ENCODE assay signal across 28 cellular contexts in the genomic region with DNA sequence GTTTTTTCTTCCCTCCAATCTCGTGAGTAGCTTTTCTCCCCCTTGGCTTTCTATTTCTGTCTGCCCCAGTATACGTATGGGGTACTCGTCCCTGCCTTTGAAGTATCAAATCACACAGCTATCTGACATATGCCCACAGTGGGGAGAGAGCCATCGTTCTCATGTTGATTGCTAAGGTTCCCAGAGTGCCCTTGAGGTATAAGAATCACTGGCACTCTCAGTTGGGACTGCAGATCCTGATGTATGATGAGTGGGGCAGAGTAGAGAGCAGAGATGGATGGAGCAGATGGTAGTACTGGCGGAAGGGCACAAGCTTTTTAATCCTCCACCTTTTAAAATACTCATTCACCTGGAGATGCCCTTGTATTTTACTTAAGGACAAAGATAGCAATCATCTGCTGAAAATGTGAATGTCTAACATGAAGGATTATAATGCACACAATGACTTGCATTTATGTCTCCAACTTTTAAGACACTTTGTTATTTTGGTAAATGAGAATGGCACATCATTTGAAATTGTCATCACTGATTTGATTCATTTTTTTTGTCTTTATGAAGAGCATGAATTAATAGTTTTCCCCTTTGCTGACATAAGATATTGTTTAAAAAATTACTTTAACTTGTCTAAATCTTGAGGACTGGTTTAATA.
DNase-seq lines count a peak whose midpoint lies in the region; ATAC-seq, FAIRE-seq and TF ChIP-seq lines count a peak whose summit lies in the region.
"Had no signal": no experiment of that assay in that cellular context is flagged by ENCODE, and none has a peak within 500 bp of the region (broad histone marks: within the 10 kb centered on the region; RNA-seq: fewer than 3 reads in every experiment).

No MANE protein-coding gene starts in this region.

- TF ChIP-seq EP300 in HepG2 (IDR thresholded peaks at IDR 0.05; ENCODE audit: low read depth in 2 of 2, low read length in 2 of 2) (no peak), HepG2 (CRISPR knock-in tag; IDR thresholded peaks at IDR 0.05; ENCODE audit: borderline replicate concordance) (no peak)

- H3K27me3 ChIP-seq in HepG2 (ENCODE audit: control insufficient read depth in 1 of 2, insufficient read depth in 2 of 2, low read length in 2 of 2), result no peaks in the 10 kb centered on the region
- no peaks in the 10 kb centered on the region for H3K27me3 ChIP-seq in right lobe of liver
- no peaks in the 10 kb centered on the region for H3K27me3 ChIP-seq in ascending aorta
- H3K27me3 ChIP-seq in gastrocnemius medialis, result no peaks in the 10 kb centered on the region
- H3K27me3 ChIP-seq: BLaER1 treated with 17β-estradiol and CSF1 and Interleukin-3, amounts not matched to agents 10 nM and 100 nM had no signal

- CTCF ChIA-PET in HepG2 (lab: Yijun Ruan, JAX; ENCODE audit: low intra/inter-chr PET ratio, low total read pairs), result no interaction called here

- H3K36me3 ChIP-seq in HepG2 (replicated peaks in 1 of 2; ENCODE audit: control insufficient read depth in 1 of 2, insufficient read depth in 2 of 2, low read length in 2 of 2) (peaks cover 0 to 1% of the 10 kb centered on the region in 2 experiments; a peak in 1 of 5 replicates), right lobe of liver (no peaks in the 10 kb centered on the region), ascending aorta (no peaks in the 10 kb centered on the region), gastrocnemius medialis (no peaks in the 10 kb centered on the region)
- H3K36me3 ChIP-seq: BLaER1 treated with 17β-estradiol and CSF1 and Interleukin-3, amounts not matched to agents 10 nM and 100 nM had no signal

- no peak overlapping the region for H3K4me2 ChIP-seq in HepG2 (ENCODE audit: low read depth, low read length)
- H3K4me2 ChIP-seq: BLaER1 treated with 17β-estradiol and CSF1 and Interleukin-3, amounts not matched to agents 10 nM and 100 nM; SK-N-SH had no signal

- in situ Hi-C loops in HepG2 (cut with HindIII; ENCODE audit: extremely low pct_ligation_motif_present, low pct_unique_long_range_greater_than_20kb) (no loop called here), gastrocnemius medialis (cut with MboI; ENCODE audit: low sequenced_read_pairs in 4 of 4) (loop anchor here in 1 of 4 donors (10.0 kb wide), 1 partner anchor 60 kb away; no protein-coding TSS in a partner anchor), G401 (cut with HindIII; ENCODE audit: low sequenced_read_pairs) (no loop called here)

- no peaks in the 10 kb centered on the region for H3K9me3 ChIP-seq in HepG2 (ENCODE audit: low read length)
- H3K9me3 ChIP-seq in right lobe of liver, result no peaks in the 10 kb centered on the region
- no peaks in the 10 kb centered on the region for H3K9me3 ChIP-seq in ascending aorta
- H3K9me3 ChIP-seq in gastrocnemius medialis, result no peaks in the 10 kb centered on the region
- H3K9me3 ChIP-seq: BLaER1 treated with 17β-estradiol and CSF1 and Interleukin-3, amounts not matched to agents 10 nM and 100 nM; Caco-2; SK-N-SH had no signal

- H3K4me3 ChIP-seq in HepG2 (replicated peaks in 1 of 3; ENCODE audit: insufficient read depth in 1 of 3, low read depth in 2 of 3, low read length in 3 of 3) (no peak overlapping the region), right lobe of liver (no peak overlapping the region), ascending aorta (no peak overlapping the region), gastrocnemius medialis (no peak overlapping the region)
- H3K4me3 ChIP-seq: BLaER1 treated with 17β-estradiol and CSF1 and Interleukin-3, amounts not matched to agents 10 nM and 100 nM; GM12878 had no signal

- no peak for TF ChIP-seq RAD21 in HepG2 (CRISPR knock-in tag; IDR thresholded peaks at IDR 0.05)

- peak; percentile 4 for FAIRE-seq in HepG2 (lab: Jason Lieb, UNC)
- FAIRE-seq: A204.1, GM12878, H1 had no signal

- TF ChIP-seq POLR2A in HepG2 (IDR thresholded peaks at IDR 0.05; ENCODE audit: insufficient read depth in 1 of 2, low read depth in 2 of 2, low read length in 2 of 2) (no peak), right lobe of liver (IDR thresholded peaks at IDR 0.05) (no peak), gastrocnemius medialis (IDR thresholded peaks at IDR 0.05) (no peak)

- no peak overlapping the region for H3K9ac ChIP-seq in HepG2 (ENCODE audit: insufficient read depth, low read depth, low read length)
- H3K9ac ChIP-seq: SK-N-SH had no signal

- no peak overlapping the region for H3K27ac ChIP-seq in HepG2 (ENCODE audit: extremely low read length, insufficient read depth, low read length)
- no peak overlapping the region for H3K27ac ChIP-seq in right lobe of liver
- H3K27ac ChIP-seq in ascending aorta, result peak overlapping the region; percentile 66 to 87
- peak overlapping the region; percentile 47 to 65 (median 56) for H3K27ac ChIP-seq in gastrocnemius medialis

- H3K4me1 ChIP-seq in HepG2 (ENCODE audit: insufficient read depth, low read length), result no peaks in the 10 kb centered on the region
- peaks cover 0 to 10% (median 3%) of the 10 kb centered on the region in 4 donors for H3K4me1 ChIP-seq in right lobe of liver
- peaks cover 0 to 38% of the 10 kb centered on the region in 2 donors for H3K4me1 ChIP-seq in ascending aorta
- H3K4me1 ChIP-seq in gastrocnemius medialis, result peaks cover 15 to 25% of the 10 kb centered on the region in 2 donors
- H3K4me1 ChIP-seq: BLaER1 treated with 17β-estradiol and CSF1 and Interleukin-3, amounts not matched to agents 10 nM and 100 nM had no signal

- TF ChIP-seq CTCF in HepG2 (CRISPR knock-in tag; IDR thresholded peaks at IDR 0.05) (no peak), right lobe of liver (IDR thresholded peaks at IDR 0.05) (no peak), ascending aorta (IDR thresholded peaks at IDR 0.05) (no peak), gastrocnemius medialis (IDR thresholded peaks at IDR 0.05 in 4 of 5, conservative IDR thresholded peaks at IDR 0.05 in 1 of 5) (no peak)

- no peak overlapping the region for H2AFZ ChIP-seq in HepG2 (ENCODE audit: low read length)

- DNase-seq in HepG2 (ENCODE audit: low spot score), result no peak
- DNase-seq in right lobe of liver, result no peak
- no peak for DNase-seq in ascending aorta (ENCODE audit: low spot score in 2 of 2)
- no peak for DNase-seq in gastrocnemius medialis
- DNase-seq in G401 (ENCODE audit: low spot score), result no peak
- DNase-seq in midbrain (lab: John Stamatoyannopoulos, UW), result no peak
- DNase-seq: AML-193; Caco-2; CD8-positive, alpha-beta T cell; GDM1; HCEC 1CT; Karpas-422; MV-4-11; NCI-H1105; NCI-H1436 treated with DMSO at 0.1 percent for 48 hours; NCI-H1930; NCI-H226; NCI-H510A; NCI-H748 treated with DMSO at 0.1 percent for 48 hours; NK-92 treated with Interleukin-12 subunit alpha and Interleukin-12 subunit beta, amount 100 ng/mL, for 24 hours; PC-3; SK-N-SH; SW 1271 had no signal

- H3K79me2 ChIP-seq in HepG2 (ENCODE audit: insufficient read depth, low read length), result no peaks in the 10 kb centered on the region

- ATAC-seq in HepG2, result no peak
- no peak for ATAC-seq in right lobe of liver
- no peak for ATAC-seq in gastrocnemius medialis
- ATAC-seq in GM18520 (IDR thresholded peaks at IDR 0.05; ENCODE audit: unreplicated experiment), result no peak
- ATAC-seq: CD8-positive, alpha-beta T cell; PC-3 had no signal

- WGBS in HepG2 (ENCODE audit: low lambda C conversion rate), result 93% methylated on average over 5 of the region's 5 CpGs
- 82% methylated on average over 5 of the region's 5 CpGs for WGBS in right lobe of liver (ENCODE audit: insufficient coverage, low coverage, low lambda C conversion rate, missing lambda C conversion rate)

- BruUV-seq in HepG2 (replicated peaks; lab: Mats Ljungman, UMichigan), result no TSS peak

- intact Hi-C loops in HepG2 (cut with micrococcal nuclease; ENCODE audit: unreplicated experiment), result loop anchor here (1.0 to 5.0 kb wide), 2 partner anchors 97 to 456 kb away; no protein-coding TSS in a partner anchor
- intact Hi-C loops in right lobe of liver (cut with DNase I), result no loop called here
- intact Hi-C loops in ascending aorta (cut with DNase I), result loop anchor here (5.0 to 10.0 kb wide), 5 partner anchors 38 to 500 kb away; no protein-coding TSS in a partner anchor
- intact Hi-C loops in gastrocnemius medialis (cut with DNase I; ENCODE audit: low total_unique reads), result loop anchor here (10.0 kb wide), 1 partner anchor 500 kb away; no protein-coding TSS in a partner anchor

- no peaks in the 10 kb centered on the region for H4K20me1 ChIP-seq in HepG2 (ENCODE audit: insufficient read depth, low read length)
- H4K20me1 ChIP-seq: BLaER1 treated with 17β-estradiol and CSF1 and Interleukin-3, amounts not matched to agents 10 nM and 100 nM had no signal

- POLR2A ChIA-PET in HepG2 (lab: Yijun Ruan, JAX), result no interaction called here

TF ChIP-seq in HepG2, 621 proteins besides CTCF, POLR2A, EP300 and RAD21:
- TF ChIP-seq ZFX (CRISPR knock-in tag; IDR thresholded peaks at IDR 0.05; ENCODE audit: low read depth), result no peak
- peak; percentile 60 for TF ChIP-seq NFE2L2 (IDR thresholded peaks at IDR 0.05; ENCODE audit: low read length)

Comparison
In these comparisons a context has a peak if more than half of its experiments do, and no peak if none do; other contexts are left out.
1. intact Hi-C loops: an anchor here in HepG2 (1.0 to 5.0 kb wide), ascending aorta (5.0 to 10.0 kb wide) and gastrocnemius medialis (10.0 kb wide); none called in right lobe of liver.
2. H3K27ac ChIP-seq: peak in ascending aorta (2 of 2) and gastrocnemius medialis (4 of 4); none in HepG2 (single experiment) and right lobe of liver (0 of 3).